Comparison of ENCODE assay signal across 21 cellular contexts in the genomic region with DNA sequence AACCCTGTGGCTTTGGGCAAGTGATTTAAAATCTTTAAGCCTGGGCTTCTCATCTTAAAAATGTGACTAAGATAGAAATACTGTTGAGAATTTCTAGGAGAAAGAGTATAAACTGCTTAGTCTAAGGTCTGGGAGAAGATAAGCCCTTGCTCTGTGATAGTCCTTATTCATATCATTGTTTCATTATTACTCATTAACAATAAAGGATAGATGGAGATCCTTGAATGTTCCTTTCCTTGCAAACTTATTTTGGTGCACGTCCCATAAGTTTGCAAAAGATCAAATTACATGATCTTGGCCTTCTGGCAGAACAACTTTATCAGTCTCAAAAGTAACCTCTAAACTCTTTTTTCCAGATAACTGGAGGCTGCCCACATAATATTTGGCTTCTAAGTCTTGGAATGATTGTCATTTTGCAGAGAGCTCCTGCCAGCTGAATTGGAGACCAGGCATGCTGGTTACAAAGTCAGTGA.
DNase-seq lines count a peak whose midpoint lies in the region; ATAC-seq, FAIRE-seq and TF ChIP-seq lines count a peak whose summit lies in the region.
"Had no signal": no experiment of that assay in that cellular context is flagged by ENCODE, and none has a peak within 500 bp of the region (broad histone marks: within the 10 kb centered on the region; RNA-seq: fewer than 3 reads in every experiment).

No MANE protein-coding gene starts in this region.

- H3K27ac ChIP-seq in HepG2 (ENCODE audit: extremely low read length, insufficient read depth, low read length) = no peak overlapping the region
- H3K27ac ChIP-seq: prostate gland had no signal

- H2AFZ ChIP-seq in HepG2 (ENCODE audit: low read length) = no peak overlapping the region

- DNase-seq in HCEC 1CT (peak; percentile 55), amniotic epithelial cell (ENCODE audit: low read depth) (peak; percentile 84), hepatic stellate cell (ENCODE audit: low spot score) (peak; percentile 4), head of caudate nucleus (no peak), HepG2 (ENCODE audit: low spot score) (no peak), C1 segment of cervical spinal cord (lab: John Stamatoyannopoulos, UW) (no peak)
- DNase-seq: activated CD4-positive, alpha-beta T cell treated with anti-CD3 and anti-CD28 coated beads for 1 hour; activated effector memory CD4-positive, alpha-beta T cell treated with anti-CD3 and anti-CD28 coated beads, Interleukin-2, amount 50 U/mL, for 16 hours; CD8-positive, alpha-beta T cell; glutamatergic neuron; islet precursor cell; mammary epithelial cell; natural killer cell; NCI-H187; NCI-H510A; SHP77 treated with DMSO at 0.1 percent for 48 hours; T-helper 2 cell had no signal

- FAIRE-seq in HepG2 (lab: Jason Lieb, UNC) = no peak
- FAIRE-seq: colon, HTR-8/SVneo had no signal

- peaks cover 11% of the 10 kb centered on the region for H3K4me1 ChIP-seq in HepG2 (ENCODE audit: insufficient read depth, low read length)
- H3K4me1 ChIP-seq: prostate gland had no signal

- in situ Hi-C loops in HepG2 (cut with HindIII; ENCODE audit: extremely low pct_ligation_motif_present, low pct_unique_long_range_greater_than_20kb) = no loop called here

- H4K20me1 ChIP-seq in HepG2 (ENCODE audit: insufficient read depth, low read length) = no peaks in the 10 kb centered on the region

- TF ChIP-seq POLR2A in HepG2 (IDR thresholded peaks at IDR 0.05; ENCODE audit: insufficient read depth in 1 of 2, low read depth in 2 of 2, low read length in 2 of 2) = no peak

- 0 out of 5 replicates have a peak, but pooled peaks cover 0 to 4% of the 10 kb centered on the region in 2 experiments for H3K27me3 ChIP-seq in HepG2 (ENCODE audit: control insufficient read depth in 1 of 2, insufficient read depth in 2 of 2, low read length in 2 of 2)

- intact Hi-C loops in head of caudate nucleus (cut with DNase I) = no loop called here
- intact Hi-C loops in HepG2 (cut with micrococcal nuclease; ENCODE audit: unreplicated experiment) = no loop called here

- H3K79me2 ChIP-seq in HepG2 (ENCODE audit: insufficient read depth, low read length) = no peaks in the 10 kb centered on the region

- no peak for TF ChIP-seq CTCF in HepG2 (CRISPR knock-in tag; IDR thresholded peaks at IDR 0.05)

- TF ChIP-seq EP300 in HepG2 (IDR thresholded peaks at IDR 0.05; ENCODE audit: low read depth in 2 of 2, low read length in 2 of 2) = no peak
- no peak for TF ChIP-seq EP300 in HepG2 (CRISPR knock-in tag; IDR thresholded peaks at IDR 0.05; ENCODE audit: borderline replicate concordance)

- TF ChIP-seq RAD21 in HepG2 (CRISPR knock-in tag; IDR thresholded peaks at IDR 0.05) = no peak

- no peak overlapping the region for H3K9ac ChIP-seq in HepG2 (ENCODE audit: insufficient read depth, low read depth, low read length)

- POLR2A ChIA-PET in HepG2 (lab: Yijun Ruan, JAX) = no interaction called here

- H3K36me3 ChIP-seq in HepG2 (replicated peaks in 1 of 2; ENCODE audit: control insufficient read depth in 1 of 2, insufficient read depth in 2 of 2, low read length in 2 of 2) = no peaks in the 10 kb centered on the region
- H3K36me3 ChIP-seq: prostate gland had no signal

- H3K4me3 ChIP-seq in HepG2 (replicated peaks in 1 of 3; ENCODE audit: insufficient read depth in 1 of 3, low read depth in 2 of 3, low read length in 3 of 3) = no peak overlapping the region
- H3K4me3 ChIP-seq: prostate gland had no signal

- no peaks in the 10 kb centered on the region for H3K9me3 ChIP-seq in HepG2 (ENCODE audit: low read length)
- H3K9me3 ChIP-seq: prostate gland had no signal

- WGBS in HepG2 (ENCODE audit: low lambda C conversion rate) = 13% methylated on average over 1 of the region's 1 CpG

- ATAC-seq in HG03442 (IDR thresholded peaks at IDR 0.05; ENCODE audit: unreplicated experiment) (no peak), HepG2 (no peak)
- ATAC-seq: CD8-positive, alpha-beta T cell; natural killer cell had no signal

- CTCF ChIA-PET in HepG2 (lab: Yijun Ruan, JAX; ENCODE audit: low intra/inter-chr PET ratio, low total read pairs) = no interaction called here

- BruUV-seq in HepG2 (replicated peaks; lab: Mats Ljungman, UMichigan) = no TSS peak

- H3K4me2 ChIP-seq in HepG2 (ENCODE audit: low read depth, low read length) = no peak overlapping the region

TF ChIP-seq in HepG2, 621 proteins besides CTCF, POLR2A, EP300 and RAD21:
- TF ChIP-seq ZNF766 (CRISPR knock-in tag; IDR thresholded peaks at IDR 0.05; ENCODE audit: borderline replicate concordance) = no peak
- TF ChIP-seq ZNF496 (CRISPR knock-in tag; IDR thresholded peaks at IDR 0.05; ENCODE audit: insufficient replicate concordance) = no peak
- no peak for TF ChIP-seq SMARCC2 (IDR thresholded peaks at IDR 0.05)
- no peak for TF ChIP-seq MEF2D (CRISPR knock-in tag; IDR thresholded peaks at IDR 0.05)
- no peak for TF ChIP-seq POLR2G (IDR thresholded peaks at IDR 0.05; ENCODE audit: low read depth, low read length)
- no peak for TF ChIP-seq MLLT10 (CRISPR knock-in tag; IDR thresholded peaks at IDR 0.05)
- TF ChIP-seq HCFC1 (IDR thresholded peaks at IDR 0.05; ENCODE audit: low read depth, low read length) = no peak
- no peak for TF ChIP-seq ZNF747 (CRISPR knock-in tag; IDR thresholded peaks at IDR 0.05; ENCODE audit: borderline replicate concordance)
- TF ChIP-seq HOMEZ (CRISPR knock-in tag; IDR thresholded peaks at IDR 0.05; ENCODE audit: low read depth) = no peak
- no peak for TF ChIP-seq ZNF687 (CRISPR knock-in tag; IDR thresholded peaks at IDR 0.05)

Comparison
In these comparisons a context has a peak if more than half of its experiments do, and no peak if none do; other contexts are left out.
1. DNase-seq: peak in HCEC 1CT (single experiment), amniotic epithelial cell (single experiment) and hepatic stellate cell (single experiment); none in head of caudate nucleus (0 of 42), HepG2 (single experiment) and C1 segment of cervical spinal cord (0 of 14).